ENCODE assay signal across 8 cellular contexts in genomic region chr1:155050560-155051341, GRCh38. TPM values are rescaled to one million over a fixed set of nuclear protein-coding genes. Genes with fewer than 3 reads are reported as not detected.
DNase-seq lines count a peak whose midpoint lies in the region; ATAC-seq and TF ChIP-seq lines count a peak whose summit lies in the region.

Gene ADAM15, plus strand, starts transcription at chr1:155051316. Its CDS starts 71 bp downstream, at chr1:155051387.

- WGBS in right lobe of liver (ENCODE audit: insufficient coverage, low coverage, low lambda C conversion rate, missing lambda C conversion rate): 0% methylated on average over 12 of the region's 99 CpGs

- no peaks in the 10 kb centered on the region for H3K27me3 ChIP-seq in right lobe of liver

- TF ChIP-seq CTCF in right lobe of liver (IDR thresholded peaks at IDR 0.05): peak; percentile 90 to 99 (median 98)

- H3K36me3 ChIP-seq in right lobe of liver: peaks cover 0 to 5% (median 0%) of the 10 kb centered on the region in 4 donors

- peak within 1 kb of the TSS; percentile 69 to 74 (median 70) for H3K4me3 ChIP-seq in right lobe of liver

- H3K9me3 ChIP-seq in right lobe of liver: no peaks in the 10 kb centered on the region

- peak; percentile 76 for ATAC-seq in GM18511 (IDR thresholded peaks at IDR 0.05; ENCODE audit: unreplicated experiment)
- ATAC-seq in HG03108 (IDR thresholded peaks at IDR 0.05; ENCODE audit: unreplicated experiment): peak; percentile 49
- ATAC-seq in right lobe of liver: peak; percentile 79 to 89 (median 84)

- TF ChIP-seq POLR2A in right lobe of liver (IDR thresholded peaks at IDR 0.05): peak; percentile 55

- DNase-seq in A172 (ENCODE audit: low spot score) (peak; percentile 85), NCI-H510A (lab: John Stamatoyannopoulos, UW) (peak; percentile 83), dermis microvascular lymphatic vessel endothelial cell (ENCODE audit: low read depth in 2 of 2) (peak; percentile 55 to 83), right lobe of liver (peak; percentile 89 to 91 (median 91))
- DNase-seq in activated CD4-positive, alpha-beta T cell treated with anti-CD3 and anti-CD28 coated beads, Interleukin-2, amount 50 U/mL, for 1 hour: peak; percentile 78
- peak; percentile 77 to 80 for DNase-seq in stimulated activated CD4-positive, alpha-beta T cell treated with anti-CD3 and anti-CD28 coated beads, Interleukin-4, amount 100 ng/mL, for 4 hours

- intact Hi-C loops in right lobe of liver (cut with DNase I): loop anchor here (10.0 kb wide), 2 partner anchors 66 to 96 kb away; partner anchors contain the start of genes FLAD1 (in 1 of the 2) and PBXIP1 (in 1 of the 2)

- H3K4me1 ChIP-seq in right lobe of liver: peaks cover 0 to 22% (median 10%) of the 10 kb centered on the region in 4 donors

- peak within 1 kb of the TSS; percentile 59 to 82 (median 79) for H3K27ac ChIP-seq in right lobe of liver

RNA-seq across cellular contexts. Expression of gene ADAM15, which starts in this region (rescaled TPM):
- total RNA-seq in A172 (2014; rRNA removed; shearing (Covaris generic)): 144 and 154 TPM in 2 replicates
- total RNA-seq in dermis microvascular lymphatic vessel endothelial cell: 176 and 178 TPM in 2 replicates
- 10 to 100 TPM; 16.2 to 33.9 (median 26.4) TPM for total RNA-seq in right lobe of liver

Comparison
In these comparisons a context has a peak if more than half of its experiments do, and no peak if none do; other contexts are left out.
1. Peak in every context shown above with its lines: DNase-seq, ATAC-seq, H3K4me3 ChIP-seq and H3K27ac ChIP-seq.